In genomic region chr10:89332718-89333281, GRCh38 we compare ENCODE assay signal across 1 cellular context.
TF ChIP-seq lines count a peak whose summit lies in the region.

No MANE protein-coding gene starts in this region.

TF ChIP-seq in H1, 55 proteins besides CTCF, POLR2A, EP300 and RAD21:
- TF ChIP-seq CHD2 (IDR thresholded peaks at IDR 0.05; ENCODE audit: low read length) (no peak), BCL11A (IDR thresholded peaks at IDR 0.05; ENCODE audit: low read depth in 2 of 2, low read length in 2 of 2) (no peak), TAF7 (optimal IDR thresholded peaks at IDR 0.05; ENCODE audit: borderline replicate concordance, low read depth, low read length) (no peak), BACH1 (IDR thresholded peaks at IDR 0.05; ENCODE audit: low read length) (no peak), E2F6 (IDR thresholded peaks at IDR 0.05) (no peak), USF2 (IDR thresholded peaks at IDR 0.05; ENCODE audit: low read length) (no peak), MAX (IDR thresholded peaks at IDR 0.05) (no peak), RXRA (IDR thresholded peaks at IDR 0.05; ENCODE audit: insufficient read depth, low read depth, low read length) (no peak), HDAC2 (IDR thresholded peaks at IDR 0.05; ENCODE audit: borderline replicate concordance in 1 of 2, low read depth in 2 of 2, low read length in 2 of 2) (no peak)
